8 cellular contexts compared by ENCODE assay signal in genomic region chr9:135499326-135500070, GRCh38. TPM values are rescaled to one million over a fixed set of nuclear protein-coding genes. Genes with fewer than 3 reads are reported as not detected.
A peak's percentile ranks its signal among the peaks of the same experiment; 100 is the strongest.
DNase-seq lines count a peak whose midpoint lies in the region; ATAC-seq and TF ChIP-seq lines count a peak whose summit lies in the region.

No MANE protein-coding gene starts in this region.

- no peaks in the 10 kb centered on the region for H3K27me3 ChIP-seq in WERI-Rb-1 (ENCODE audit: insufficient read depth, low read depth, severe bottlenecking)
- H3K27me3 ChIP-seq in breast epithelium: no peaks in the 10 kb centered on the region
- peaks cover 4% of the 10 kb centered on the region for H3K27me3 ChIP-seq in skeletal muscle satellite cell (ENCODE audit: control insufficient read depth, insufficient read depth, low read length)

- DNase-seq in Daoy (ENCODE audit: low read depth) (peak; percentile 93), NCI-H2107 treated with DMSO at 0.1 percent for 48 hours (lab: John Stamatoyannopoulos, UW; ENCODE audit: unreplicated experiment) (peak; percentile 28), WERI-Rb-1 (peak; percentile 95), breast epithelium (ENCODE audit: low spot score in 2 of 2) (peak; percentile 81 to 93), iPS-NIHi11 (ENCODE audit: low spot score) (peak; percentile 89)

- peak overlapping the region; percentile 99 for H3K9ac ChIP-seq in skeletal muscle satellite cell (ENCODE audit: low read depth, low read length)

- peak overlapping the region; percentile 95 for H3K4me2 ChIP-seq in skeletal muscle satellite cell (ENCODE audit: low read length)

- H3K9me3 ChIP-seq in WERI-Rb-1 (ENCODE audit: severe bottlenecking) (no peaks in the 10 kb centered on the region), breast epithelium (no peaks in the 10 kb centered on the region), skeletal muscle satellite cell (replicated peaks; ENCODE audit: low read length) (no peaks in the 10 kb centered on the region)

- H3K36me3 ChIP-seq in WERI-Rb-1 (peaks cover 40% of the 10 kb centered on the region), breast epithelium (no peaks in the 10 kb centered on the region), skeletal muscle satellite cell (ENCODE audit: insufficient read depth, low read length) (peaks cover 22% of the 10 kb centered on the region)

- TF ChIP-seq POLR2A in breast epithelium (IDR thresholded peaks at IDR 0.05): no peak

- peak overlapping the region; percentile 94 for H3K27ac ChIP-seq in WERI-Rb-1
- H3K27ac ChIP-seq in breast epithelium: peak overlapping the region; percentile 74 to 90

- ATAC-seq in HG02840 (IDR thresholded peaks at IDR 0.05; ENCODE audit: low FRiP score, unreplicated experiment) (peak; percentile 59), HG03025 (IDR thresholded peaks at IDR 0.05; ENCODE audit: low FRiP score, unreplicated experiment) (no peak)

- intact Hi-C loops in breast epithelium (cut with DNase I; ENCODE audit: low total_unique reads): no loop called here

- H3K4me1 ChIP-seq in breast epithelium: peaks cover 6 to 11% of the 10 kb centered on the region in 2 donors
- H3K4me1 ChIP-seq in skeletal muscle satellite cell (ENCODE audit: control insufficient read depth, insufficient read depth, low read length): peaks cover 8% of the 10 kb centered on the region

- TF ChIP-seq CTCF in WERI-Rb-1 (IDR thresholded peaks at IDR 0.05; ENCODE audit: low read depth, low read length) (no peak), breast epithelium (IDR thresholded peaks at IDR 0.05) (no peak)

- H3K4me3 ChIP-seq in WERI-Rb-1 (ENCODE audit: low read depth, low read length) (peak overlapping the region; percentile 94), breast epithelium (peak overlapping the region; percentile 96 to 100 (median 98)), skeletal muscle satellite cell (ENCODE audit: low read length) (peak overlapping the region; percentile 91)

RNA-seq across cellular contexts. Expression of gene MRPS2, which starts 1.0 kb away (rescaled TPM):
- 46.8 and 48.6 TPM in 2 replicates for total RNA-seq in Daoy (2014; rRNA removed; shearing (Covaris generic))
- 10 to 100 TPM; 35.4 to 39.8 (median 36.7) TPM for total RNA-seq in breast epithelium
- total RNA-seq in skeletal muscle satellite cell (2012; rRNA removed): 26.6 and 32.8 TPM in 2 replicates

RNA-seq across cellular contexts. Expression of gene PPP1R26, which starts 19.9 kb away (rescaled TPM):
- total RNA-seq in Daoy (2014; rRNA removed; shearing (Covaris generic)): 33.2 and 33.5 TPM in 2 replicates
- total RNA-seq in breast epithelium: 10 to 100 TPM; 13.9 to 18.1 (median 15.1) TPM
- total RNA-seq in skeletal muscle satellite cell (2012; rRNA removed): 7.9 and 8.9 TPM in 2 replicates

RNA-seq across cellular contexts. Expression of gene LCN1, which starts 21.7 kb away (rescaled TPM):
- total RNA-seq in Daoy (2014; rRNA removed; shearing (Covaris generic)): not detected in 2 replicates
- total RNA-seq in breast epithelium: not detected
- total RNA-seq in skeletal muscle satellite cell (2012; rRNA removed): not detected in 2 replicates

RNA-seq across cellular contexts. Expression of gene OBP2A, which starts 46.4 kb away (rescaled TPM):
- not detected in 2 replicates for total RNA-seq in Daoy (2014; rRNA removed; shearing (Covaris generic))
- not detected for total RNA-seq in breast epithelium
- total RNA-seq in skeletal muscle satellite cell (2012; rRNA removed): not detected in 2 replicates

Comparison
In these comparisons a context has a peak if more than half of its experiments do, and no peak if none do; other contexts are left out.
1. DNase-seq: peak in every context shown above with its lines; median percentile 95 in WERI-Rb-1; 93 in Daoy; 89 in iPS-NIHi11; 87 in breast epithelium; 28 in NCI-H2107 treated with DMSO at 0.1 percent for 48 hours.